Comparison of ENCODE assay signal across 8 cellular contexts in the genomic region with DNA sequence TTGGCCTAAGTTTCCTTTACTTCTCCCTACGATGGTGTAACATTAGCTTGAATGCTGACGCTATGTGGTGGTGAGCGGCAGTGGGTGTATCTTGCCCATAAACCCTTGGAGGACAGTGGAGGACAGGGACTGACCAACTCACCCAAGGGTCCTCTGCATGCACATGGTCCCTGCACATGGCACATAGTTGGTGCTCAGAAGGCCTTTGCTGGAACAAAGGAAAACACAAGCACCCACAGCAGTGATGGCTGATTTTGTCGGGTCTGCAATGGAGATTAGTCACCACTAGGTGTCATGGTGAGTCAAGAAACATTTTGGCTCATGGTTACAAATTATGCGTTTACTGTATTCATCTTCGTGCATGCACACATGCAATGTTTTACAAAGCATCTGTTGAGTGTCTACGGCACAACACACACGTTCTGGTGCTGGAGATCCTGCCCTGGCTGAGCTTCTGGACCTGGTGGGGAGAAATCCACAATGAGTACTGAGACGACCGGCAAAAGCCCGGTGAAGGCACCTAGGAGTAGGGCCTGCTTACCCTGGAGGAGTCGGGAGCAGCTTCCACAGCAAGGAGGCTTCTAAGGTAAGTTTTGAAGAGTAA. TPM values are rescaled to one million over a fixed set of nuclear protein-coding genes. Genes with fewer than 3 reads are reported as not detected.
DNase-seq lines count a peak whose midpoint lies in the region; ATAC-seq and TF ChIP-seq lines count a peak whose summit lies in the region.

No MANE protein-coding gene starts in this region.

- H3K36me3 Mint-ChIP-seq in activated T-cell treated with anti-CD3 and anti-CD28 coated beads, Interleukin-2, amount 50 U/mL, for 4 hours (ENCODE audit: insufficient read depth): no peaks in the 10 kb centered on the region

- H3K27me3 Mint-ChIP-seq in activated T-cell treated with anti-CD3 and anti-CD28 coated beads, Interleukin-2, amount 50 U/mL, for 4 hours (ENCODE audit: low read depth): no peaks in the 10 kb centered on the region

- peak; percentile 70 for DNase-seq in AG08395 (ENCODE audit: low spot score)
- DNase-seq in NCI-H2196 (lab: John Stamatoyannopoulos, UW; ENCODE audit: unreplicated experiment): peak; percentile 48
- peak; percentile 15 for DNase-seq in activated T-cell treated with anti-CD3 and anti-CD28 coated beads, Interleukin-2, amount 50 U/mL, for 4 hours
- DNase-seq in glomerular visceral epithelial cell (ENCODE audit: extremely low spot score): peak; percentile 32
- DNase-seq in pons (ENCODE audit: low spot score): peak; percentile 58
- no peak for DNase-seq in NCI-H1105 treated with DMSO at 0.1 percent for 48 hours (lab: John Stamatoyannopoulos, UW)

- H3K4me3 Mint-ChIP-seq in activated T-cell treated with anti-CD3 and anti-CD28 coated beads, Interleukin-2, amount 50 U/mL, for 4 hours: no peak overlapping the region

- ATAC-seq in activated T-cell treated with anti-CD3 and anti-CD28 coated beads, Interleukin-2, amount 50 U/mL, for 4 hours: peak; percentile 36 to 46
- ATAC-seq in HG03469 (IDR thresholded peaks at IDR 0.05; ENCODE audit: unreplicated experiment): no peak

- no peaks in the 10 kb centered on the region for H3K4me1 Mint-ChIP-seq in activated T-cell treated with anti-CD3 and anti-CD28 coated beads, Interleukin-2, amount 50 U/mL, for 4 hours (ENCODE audit: low read depth)

- TF ChIP-seq CTCF in GM12872 (IDR thresholded peaks at IDR 0.05; ENCODE audit: insufficient read depth, low read depth, low read length): peak; percentile 88

- H3K9me3 Mint-ChIP-seq in activated T-cell treated with anti-CD3 and anti-CD28 coated beads, Interleukin-2, amount 50 U/mL, for 4 hours: no peaks in the 10 kb centered on the region

RNA-seq across cellular contexts. Expression of gene PDCL3, which starts 44.0 kb away (rescaled TPM):
- total RNA-seq in activated T-cell treated with anti-CD3 and anti-CD28 coated beads, Interleukin-2, amount 50 U/mL, for 4 hours: 10 to 100 TPM; 42.1 to 43.5 (median 43.2) TPM
